In genomic region chr22:31912402-31912733, GRCh38 we compare ENCODE assay signal across 18 cellular contexts. TPM values are rescaled to one million over a fixed set of nuclear protein-coding genes. Genes with fewer than 3 reads are reported as not detected.
DNase-seq lines count a peak whose midpoint lies in the region; ATAC-seq and TF ChIP-seq lines count a peak whose summit lies in the region.
"Had no signal": no experiment of that assay in that cellular context is flagged by ENCODE, and none has a peak within 500 bp of the region (broad histone marks: within the 10 kb centered on the region; RNA-seq: fewer than 3 reads in every experiment).

No MANE protein-coding gene starts in this region.

- H3K27me3 ChIP-seq in A673 (replicated peaks; ENCODE audit: insufficient read depth, low read depth, low read length, poor library complexity): no peaks in the 10 kb centered on the region

- peaks cover 29% of the 10 kb centered on the region for H3K36me3 Mint-ChIP-seq in activated T-helper 17 cell treated with anti-CD3 and anti-CD28 coated beads, Interleukin-2, amount 50 U/mL, for 72 hours (ENCODE audit: low read depth)

- BruUV-seq in A673 (replicated peaks; lab: Mats Ljungman, UMichigan): no TSS peak

- no peak for ATAC-seq in GM18498 (IDR thresholded peaks at IDR 0.05; ENCODE audit: unreplicated experiment)
- ATAC-seq in activated T-helper 17 cell treated with anti-CD3 and anti-CD28 coated beads, Interleukin-2, amount 50 U/mL, for 72 hours (replicated peaks): no peak

- H3K27ac Mint-ChIP-seq in activated T-helper 17 cell treated with anti-CD3 and anti-CD28 coated beads, Interleukin-2, amount 50 U/mL, for 72 hours: no peak overlapping the region

- H3K4me1 Mint-ChIP-seq in activated T-helper 17 cell treated with anti-CD3 and anti-CD28 coated beads, Interleukin-2, amount 50 U/mL, for 72 hours: peaks cover 6% of the 10 kb centered on the region

- H3K4me3 ChIP-seq in A673 (ENCODE audit: low read depth, low read length, poor library complexity, severe bottlenecking) (no peak overlapping the region), HEK293 (ENCODE audit: low read depth, low read length) (no peak overlapping the region), fibroblast of mammary gland (ENCODE audit: control insufficient read depth, low read depth, low read length) (no peak overlapping the region)

- no peak overlapping the region for H3K27ac ChIP-seq in A673 (ENCODE audit: low read depth, low read length, poor library complexity, severe bottlenecking)
- H3K27ac ChIP-seq in HEK293 (ENCODE audit: extremely low read depth, low read depth, low read length): no peak overlapping the region

- H3K27me3 Mint-ChIP-seq in activated T-helper 17 cell treated with anti-CD3 and anti-CD28 coated beads, Interleukin-2, amount 50 U/mL, for 72 hours: no peaks in the 10 kb centered on the region

- POLR2A ChIA-PET in A673 (lab: Charles Lee; ENCODE audit: low non-redundant PET): no interaction called here
- POLR2A ChIA-PET in HEK293 (lab: Yijun Ruan, JAX): no interaction called here

- no peak overlapping the region for H3K4me3 Mint-ChIP-seq in activated T-helper 17 cell treated with anti-CD3 and anti-CD28 coated beads, Interleukin-2, amount 50 U/mL, for 72 hours
- H3K4me3 Mint-ChIP-seq: CD14-positive monocyte had no signal

- DNase-seq in A673 (ENCODE audit: low spot score): peak; percentile 12
- DNase-seq in fibroblast of mammary gland (ENCODE audit: low read depth): peak; percentile 50
- DNase-seq in myocyte (ENCODE audit: low read depth): peak; percentile 31
- no peak for DNase-seq in middle frontal gyrus (ENCODE audit: extremely low spot score, low spot score)
- DNase-seq in activated CD8-positive, alpha-beta memory T cell treated with anti-CD3 and anti-CD28 coated beads, Interleukin-2, amount 50 U/mL, for 4 hours: no peak
- DNase-seq: AML-193, COR-L47, DMS153, NCI-H1436, NCI-H2029, NCI-H2171, NCI-H446, OCI-M1, SHP77 treated with DMSO at 0.1 percent for 48 hours had no signal

- intact Hi-C loops in A673 (cut with micrococcal nuclease; ENCODE audit: unreplicated experiment): no loop called here

- H3K4me1 ChIP-seq in A673 (ENCODE audit: insufficient read depth, low read length, poor library complexity, severe bottlenecking): no peaks in the 10 kb centered on the region
- H3K4me1 ChIP-seq in HEK293 (ENCODE audit: control insufficient read depth, insufficient read depth, low read length): no peaks in the 10 kb centered on the region

- TF ChIP-seq CTCF in A673 (conservative IDR thresholded peaks at IDR 0.05; ENCODE audit: low read depth, low read length) (no peak), HEK293 (tag by site-specific recombination; IDR thresholded peaks at IDR 0.05) (no peak), fibroblast of mammary gland (conservative IDR thresholded peaks at IDR 0.05; ENCODE audit: control insufficient read depth, insufficient read depth, low read depth, low read length) (no peak)

- H3K9me3 ChIP-seq in A673 (ENCODE audit: low read depth, low read length, poor library complexity, severe bottlenecking) (no peaks in the 10 kb centered on the region), HEK293 (ENCODE audit: control insufficient read depth, insufficient read depth, low read depth, low read length) (no peaks in the 10 kb centered on the region)

- CTCF ChIA-PET in A673 (lab: Charles Lee): no interaction called here
- CTCF ChIA-PET in HEK293 (lab: Yijun Ruan, JAX): no interaction called here

- H3K9me3 Mint-ChIP-seq in activated T-helper 17 cell treated with anti-CD3 and anti-CD28 coated beads, Interleukin-2, amount 50 U/mL, for 72 hours: no peaks in the 10 kb centered on the region
- H3K9me3 Mint-ChIP-seq: CD14-positive monocyte had no signal

- H3K36me3 ChIP-seq in A673 (ENCODE audit: insufficient read depth, low read length, poor library complexity, severe bottlenecking) (no peaks in the 10 kb centered on the region), HEK293 (ENCODE audit: control insufficient read depth in 2 of 2, insufficient read depth in 1 of 2, low read length in 2 of 2) (peaks cover 0 to 12% of the 10 kb centered on the region in 2 experiments; a peak in 1 of 3 replicates)

TF ChIP-seq in HEK293, 187 proteins besides CTCF, POLR2A, EP300 and RAD21:
- TF ChIP-seq ZBTB17 (tag by site-specific recombination; IDR thresholded peaks at IDR 0.05) (peak; percentile 46), RBAK (tag by site-specific recombination; IDR thresholded peaks at IDR 0.05) (no peak), ZBTB44 (tag by site-specific recombination; IDR thresholded peaks at IDR 0.05) (no peak)
TF ChIP-seq in HEK293: peak in this region for 1.

RNA-seq across cellular contexts. Expression of gene YWHAH, which starts 32.0 kb away (rescaled TPM):
- 161 and 177 TPM in 2 replicates for total RNA-seq in A673 (2021)
- 56.4 and 66.1 TPM in 2 replicates for total RNA-seq in myocyte
- 136 TPM for polyA plus RNA-seq in myocyte (2012)
- 100 to 1,000 TPM; 168 to 211 TPM for total RNA-seq in activated T-helper 17 cell treated with anti-CD3 and anti-CD28 coated beads, Interleukin-2, amount 50 U/mL, for 72 hours

Comparison
In these comparisons a context has a peak if more than half of its experiments do, and no peak if none do; other contexts are left out.
1. DNase-seq: peak in A673 (single experiment), fibroblast of mammary gland (single experiment) and myocyte (single experiment); none in middle frontal gyrus (single experiment) and activated CD8-positive, alpha-beta memory T cell treated with anti-CD3 and anti-CD28 coated beads, Interleukin-2, amount 50 U/mL, for 4 hours (single experiment).